39 cellular contexts compared by ENCODE assay signal in genomic region chr18:28510210-28510609, GRCh38.
"Had no signal": no experiment of that assay in that cellular context is flagged by ENCODE, and none has a peak within 500 bp of the region (broad histone marks: within the 10 kb centered on the region; RNA-seq: fewer than 3 reads in every experiment).

No MANE protein-coding gene starts in this region.

- H3K9me3 Mint-ChIP-seq: activated CD4-positive, alpha-beta T cell treated with anti-CD3 and anti-CD28 coated beads, Interleukin-2, amount 10 ng/mL, durations not matched to agents 7 days and 5 days; brain; WTC11 had no signal

- H3K27ac Mint-ChIP-seq: activated CD4-positive, alpha-beta memory T cell treated with anti-CD3 and anti-CD28 coated beads, Interleukin-2, amount 10 ng/mL, durations not matched to agents 7 days and 5 days; activated CD4-positive, alpha-beta T cell treated with anti-CD3 and anti-CD28 coated beads for 36 hours; activated CD4-positive, alpha-beta T cell treated with anti-CD3 and anti-CD28 coated beads, Interleukin-2, amount 10 ng/mL, durations not matched to agents 7 days and 5 days; activated CD8-positive, alpha-beta memory T cell treated with anti-CD3 and anti-CD28 coated beads, Interleukin-2, amount 10 ng/mL, durations not matched to agents 7 days and 5 days; activated CD8-positive, alpha-beta T cell treated with anti-CD3 and anti-CD28 coated beads, Interleukin-2, amount 10 ng/mL, durations not matched to agents 7 days and 5 days; activated naive CD4-positive, alpha-beta T cell treated with anti-CD3 and anti-CD28 coated beads, Interleukin-2, amount 10 ng/mL, durations not matched to agents 7 days and 5 days; activated naive CD4-positive, alpha-beta T cell treated with anti-CD3 and anti-CD28 coated beads, Interleukin-2, amount 50 U/mL, for 24 hours; activated naive CD8-positive, alpha-beta T cell; activated naive CD8-positive, alpha-beta T cell treated with anti-CD3 and anti-CD28 coated beads, Interleukin-2, amount 10 ng/mL, durations not matched to agents 7 days and 5 days; activated naive CD8-positive, alpha-beta T cell treated with anti-CD3 and anti-CD28 coated beads, Interleukin-2, amount 50 U/mL, for 24 hours; activated T-cell treated with anti-CD3 and anti-CD28 coated beads, Interleukin-2, amount 50 U/mL, for 24 hours; activated T-helper 2 cell treated with anti-CD3 and anti-CD28 coated beads, Interferon-gamma antibody, Interleukin-2, Interleukin-4, amounts not matched to agents 10 μg/mL and 5 μg/mL and 100 μg/mL, durations not matched to agents 14 hours and 24 hours and 36 hours; brain; T-helper 1 cell treated with Interleukin-12 subunit alpha and Interleukin-12 subunit beta and Interleukin-4 antibody, amounts not matched to agents 30 μg/mL and 1 μg/mL, for 36 hours; T-helper 2 cell treated with Interferon-gamma antibody and Interleukin-4, amounts not matched to agents 5 μg/mL and 100 μg/mL, for 36 hours; WTC11 had no signal

- H3K4me1 ChIP-seq: colonic mucosa had no signal

- H3K4me3 ChIP-seq: cardiac muscle cell, colonic mucosa had no signal

- H3K4me3 Mint-ChIP-seq: activated CD4-positive, alpha-beta memory T cell treated with anti-CD3 and anti-CD28 coated beads, Interleukin-2, amount 10 ng/mL, durations not matched to agents 7 days and 5 days; activated CD4-positive, alpha-beta T cell treated with anti-CD3 and anti-CD28 coated beads for 36 hours; activated CD4-positive, alpha-beta T cell treated with anti-CD3 and anti-CD28 coated beads, Interleukin-2, amount 10 ng/mL, durations not matched to agents 7 days and 5 days; activated CD8-positive, alpha-beta memory T cell treated with anti-CD3 and anti-CD28 coated beads, Interleukin-2, amount 10 ng/mL, durations not matched to agents 7 days and 5 days; activated CD8-positive, alpha-beta T cell treated with anti-CD3 and anti-CD28 coated beads, Interleukin-2, amount 10 ng/mL, durations not matched to agents 7 days and 5 days; activated naive CD4-positive, alpha-beta T cell treated with anti-CD3 and anti-CD28 coated beads, Interleukin-2, amount 10 ng/mL, durations not matched to agents 7 days and 5 days; activated naive CD4-positive, alpha-beta T cell treated with anti-CD3 and anti-CD28 coated beads, Interleukin-2, amount 50 U/mL, for 24 hours; activated naive CD8-positive, alpha-beta T cell; activated naive CD8-positive, alpha-beta T cell treated with anti-CD3 and anti-CD28 coated beads, Interleukin-2, amount 10 ng/mL, durations not matched to agents 7 days and 5 days; activated naive CD8-positive, alpha-beta T cell treated with anti-CD3 and anti-CD28 coated beads, Interleukin-2, amount 50 U/mL, for 24 hours; activated T-cell treated with anti-CD3 and anti-CD28 coated beads, Interleukin-2, amount 50 U/mL, for 24 hours; brain; central memory CD8-positive, alpha-beta T cell; T-helper 1 cell treated with Interleukin-12 subunit alpha and Interleukin-12 subunit beta and Interleukin-4 antibody, amounts not matched to agents 30 μg/mL and 1 μg/mL, for 36 hours; T-helper 2 cell treated with Interferon-gamma antibody and Interleukin-4, amounts not matched to agents 5 μg/mL and 100 μg/mL, for 36 hours; WTC11 had no signal

- H3K4me1 Mint-ChIP-seq: activated CD4-positive, alpha-beta memory T cell treated with anti-CD3 and anti-CD28 coated beads, Interleukin-2, amount 10 ng/mL, durations not matched to agents 7 days and 5 days; activated CD4-positive, alpha-beta T cell treated with anti-CD3 and anti-CD28 coated beads for 36 hours; activated CD4-positive, alpha-beta T cell treated with anti-CD3 and anti-CD28 coated beads, Interleukin-2, amount 10 ng/mL, durations not matched to agents 7 days and 5 days; activated CD8-positive, alpha-beta memory T cell treated with anti-CD3 and anti-CD28 coated beads, Interleukin-2, amount 10 ng/mL, durations not matched to agents 7 days and 5 days; activated naive CD4-positive, alpha-beta T cell treated with anti-CD3 and anti-CD28 coated beads, Interleukin-2, amount 10 ng/mL, durations not matched to agents 7 days and 5 days; activated naive CD4-positive, alpha-beta T cell treated with anti-CD3 and anti-CD28 coated beads, Interleukin-2, amount 50 U/mL, for 24 hours; activated naive CD8-positive, alpha-beta T cell treated with anti-CD3 and anti-CD28 coated beads, Interleukin-2, amount 10 ng/mL, durations not matched to agents 7 days and 5 days; activated naive CD8-positive, alpha-beta T cell treated with anti-CD3 and anti-CD28 coated beads, Interleukin-2, amount 50 U/mL, for 24 hours; central memory CD8-positive, alpha-beta T cell had no signal

- H3K27me3 Mint-ChIP-seq: activated CD4-positive, alpha-beta memory T cell treated with anti-CD3 and anti-CD28 coated beads, Interleukin-2, amount 10 ng/mL, durations not matched to agents 7 days and 5 days; activated CD4-positive, alpha-beta T cell treated with anti-CD3 and anti-CD28 coated beads for 36 hours; activated CD4-positive, alpha-beta T cell treated with anti-CD3 and anti-CD28 coated beads, Interleukin-2, amount 10 ng/mL, durations not matched to agents 7 days and 5 days; activated CD8-positive, alpha-beta memory T cell treated with anti-CD3 and anti-CD28 coated beads, Interleukin-2, amount 10 ng/mL, durations not matched to agents 7 days and 5 days; activated naive CD4-positive, alpha-beta T cell treated with anti-CD3 and anti-CD28 coated beads, Interleukin-2, amount 10 ng/mL, durations not matched to agents 7 days and 5 days; activated naive CD4-positive, alpha-beta T cell treated with anti-CD3 and anti-CD28 coated beads, Interleukin-2, amount 50 U/mL, for 24 hours; activated naive CD8-positive, alpha-beta T cell; activated naive CD8-positive, alpha-beta T cell treated with anti-CD3 and anti-CD28 coated beads, Interleukin-2, amount 10 ng/mL, durations not matched to agents 7 days and 5 days; activated naive CD8-positive, alpha-beta T cell treated with anti-CD3 and anti-CD28 coated beads, Interleukin-2, amount 50 U/mL, for 24 hours; activated T-cell treated with anti-CD3 and anti-CD28 coated beads, Interleukin-2, amount 50 U/mL, for 24 hours; brain; central memory CD8-positive, alpha-beta T cell had no signal

- ATAC-seq: activated CD4-positive, alpha-beta T cell treated with anti-CD3 and anti-CD28 coated beads for 36 hours; activated CD4-positive, CD25-positive, alpha-beta regulatory T cell treated with anti-CD3 and anti-CD28 coated beads, Interleukin-2, amount 50 U/mL, for 24 hours; activated CD8-positive, alpha-beta memory T cell treated with anti-CD3 and anti-CD28 coated beads, Interleukin-2, amount 10 ng/mL, durations not matched to agents 7 days and 5 days; activated CD8-positive, alpha-beta T cell treated with anti-CD3 and anti-CD28 coated beads, Interleukin-2, amount 10 ng/mL, durations not matched to agents 7 days and 5 days; activated naive CD8-positive, alpha-beta T cell treated with anti-CD3 and anti-CD28 coated beads, Interleukin-2, amount 50 U/mL, for 24 hours; WTC11 had no signal

- H3K36me3 Mint-ChIP-seq: activated CD8-positive, alpha-beta memory T cell treated with anti-CD3 and anti-CD28 coated beads, Interleukin-2, amount 10 ng/mL, durations not matched to agents 7 days and 5 days; activated naive CD4-positive, alpha-beta T cell treated with anti-CD3 and anti-CD28 coated beads, Interleukin-2, amount 10 ng/mL, durations not matched to agents 7 days and 5 days; activated naive CD4-positive, alpha-beta T cell treated with anti-CD3 and anti-CD28 coated beads, Interleukin-2, amount 50 U/mL, for 24 hours; activated naive CD8-positive, alpha-beta T cell; activated naive CD8-positive, alpha-beta T cell treated with anti-CD3 and anti-CD28 coated beads, Interleukin-2, amount 10 ng/mL, durations not matched to agents 7 days and 5 days; brain; WTC11 had no signal

- FAIRE-seq: bronchial epithelial cell, TTC549 had no signal

- H3K9me3 ChIP-seq: colonic mucosa had no signal

- H3K36me3 ChIP-seq: cardiac muscle cell, colonic mucosa, WERI-Rb-1 had no signal

- DNase-seq: activated CD4-positive, alpha-beta memory T cell treated with anti-CD3 and anti-CD28 coated beads, Interleukin-2, amount 10 ng/mL, durations not matched to agents 7 days and 5 days; activated CD4-positive, alpha-beta T cell treated with anti-CD3 and anti-CD28 coated beads for 1 hour; activated CD4-positive, alpha-beta T cell treated with anti-CD3 and anti-CD28 coated beads for 36 hours; activated CD4-positive, alpha-beta T cell treated with anti-CD3 and anti-CD28 coated beads for 48 hours; activated CD4-positive, alpha-beta T cell treated with anti-CD3 and anti-CD28 coated beads, Interleukin-2, amount 10 ng/mL, durations not matched to agents 7 days and 5 days; activated CD4-positive, alpha-beta T cell treated with anti-CD3 and anti-CD28 coated beads, Interleukin-2, amount 50 U/mL, for 48 hours; activated CD4-positive, CD25-positive, alpha-beta regulatory T cell; activated CD8-positive, alpha-beta memory T cell treated with anti-CD3 and anti-CD28 coated beads for 24 hours; activated CD8-positive, alpha-beta memory T cell treated with anti-CD3 and anti-CD28 coated beads, Interleukin-2, amount 10 ng/mL, durations not matched to agents 7 days and 5 days; activated CD8-positive, alpha-beta memory T cell treated with anti-CD3 and anti-CD28 coated beads, Interleukin-2, amount 50 U/mL, for 48 hours; activated CD8-positive, alpha-beta T cell treated with anti-CD3 and anti-CD28 coated beads, Interleukin-2, amount 10 ng/mL, durations not matched to agents 7 days and 5 days; activated effector memory CD4-positive, alpha-beta T cell treated with Interleukin-2 at 50 U/mL for 16 hours; activated gamma-delta T cell; activated naive CD4-positive, alpha-beta T cell treated with anti-CD3 and anti-CD28 coated beads, Interleukin-2, amount 10 ng/mL, durations not matched to agents 7 days and 5 days; activated naive CD4-positive, alpha-beta T cell treated with Interleukin-2 at 50 U/mL for 16 hours; activated naive CD8-positive, alpha-beta T cell treated with anti-CD3 and anti-CD28 coated beads, Interleukin-2, amount 10 ng/mL, durations not matched to agents 7 days and 5 days; activated naive CD8-positive, alpha-beta T cell treated with anti-CD3 and anti-CD28 coated beads, Interleukin-2, amount 50 U/mL, for 24 hours; activated T-cell treated with anti-CD3 and anti-CD28 coated beads, Interleukin-2, amount 50 U/mL, for 24 hours; activated T-cell treated with anti-CD3 and anti-CD28 coated beads, Interleukin-2, amount 50 U/mL, for 48 hours; amniotic stem cell; aorta; caudate nucleus; cerebellar nuclear complex; colonic mucosa; T-helper 2 cell; T-helper 9 cell; WERI-Rb-1 had no signal

- H3K27ac ChIP-seq: cardiac muscle cell, colonic mucosa, WERI-Rb-1 had no signal

- H3K27me3 ChIP-seq: cardiac muscle cell, colonic mucosa had no signal
